9 cellular contexts compared by ENCODE assay signal in genomic region chr7:100476903-100477870, GRCh38. TPM values are rescaled to one million over a fixed set of nuclear protein-coding genes. Genes with fewer than 3 reads are reported as not detected.
DNase-seq lines count a peak whose midpoint lies in the region; ATAC-seq and TF ChIP-seq lines count a peak whose summit lies in the region.
"Had no signal": no experiment of that assay in that cellular context is flagged by ENCODE, and none has a peak within 500 bp of the region (broad histone marks: within the 10 kb centered on the region; RNA-seq: fewer than 3 reads in every experiment).

No MANE protein-coding gene starts in this region.

- no peaks in the 10 kb centered on the region for H3K9me3 Mint-ChIP-seq in naive B cell

- peaks cover 43 to 57% (median 53%) of the 10 kb centered on the region in 3 donors for H3K4me1 Mint-ChIP-seq in naive B cell

- H3K4me3 ChIP-seq in SJSA1 (peak overlapping the region; percentile 83), colonic mucosa (peak overlapping the region; percentile 83)

- no peaks in the 10 kb centered on the region for H3K27me3 Mint-ChIP-seq in naive B cell

- H3K27me3 ChIP-seq in SJSA1 (replicated peaks): no peaks in the 10 kb centered on the region
- H3K27me3 ChIP-seq in colonic mucosa: no peaks in the 10 kb centered on the region

- no peaks in the 10 kb centered on the region for H3K9me3 ChIP-seq in ES-I3 (ENCODE audit: control insufficient read depth, insufficient read depth, low read length)
- H3K9me3 ChIP-seq in SJSA1 (replicated peaks): no peaks in the 10 kb centered on the region
- H3K9me3 ChIP-seq in colonic mucosa: no peaks in the 10 kb centered on the region

- peaks cover 0 to 8% of the 10 kb centered on the region in 2 donors for H3K36me3 Mint-ChIP-seq in naive B cell

- peak; percentile 18 for TF ChIP-seq CTCF in colonic mucosa (IDR thresholded peaks at IDR 0.05)

- ATAC-seq in naive B cell (ENCODE audit: low read depth in 2 of 2) (no peak), GM21786 (IDR thresholded peaks at IDR 0.05; ENCODE audit: unreplicated experiment) (no peak), HG03432 (IDR thresholded peaks at IDR 0.05; ENCODE audit: unreplicated experiment) (no peak)

- H3K9ac ChIP-seq in ES-I3 (ENCODE audit: low read depth, low read length) (peak overlapping the region; percentile 41; the same call in 1 of the 2 replicates), colonic mucosa (ENCODE audit: low read depth in 2 of 2, low read length in 2 of 2) (peak overlapping the region; percentile 72 to 97)

- H3K4me1 ChIP-seq in ES-I3 (ENCODE audit: insufficient read depth, low read length) (peaks cover 8% of the 10 kb centered on the region; the same call in 1 of the 2 replicates), SJSA1 (replicated peaks) (peaks cover 16% of the 10 kb centered on the region), colonic mucosa (peaks cover 20% of the 10 kb centered on the region)

- no peaks in the 10 kb centered on the region for H3K36me3 ChIP-seq in ES-I3 (ENCODE audit: insufficient read depth, low read length)
- H3K36me3 ChIP-seq in SJSA1: peaks cover 44% of the 10 kb centered on the region
- H3K36me3 ChIP-seq in colonic mucosa: peaks cover 7% of the 10 kb centered on the region

- intact Hi-C loops in colonic mucosa (cut with DNase I): no loop called here

- H3K27ac ChIP-seq in SJSA1: no peak overlapping the region
- H3K27ac ChIP-seq in colonic mucosa: peak overlapping the region; percentile 39

- H3K4me3 Mint-ChIP-seq in naive B cell: peak overlapping the region; percentile 90 to 99 (median 94)

- peak overlapping the region; percentile 64 to 97 (median 89) for H3K27ac Mint-ChIP-seq in naive B cell

- no peak for DNase-seq in SJSA1 (ENCODE audit: low read depth in 1 of 2, low spot score in 2 of 2)
- peak; percentile 64 for DNase-seq in colonic mucosa
- no peak for DNase-seq in naive B cell
- DNase-seq in NCI-H345 (lab: John Stamatoyannopoulos, UW): no peak
- no peak for DNase-seq in DMS53 (lab: John Stamatoyannopoulos, UW)

RNA-seq across cellular contexts. Expression of gene TSC22D4, which starts 1.8 kb away (rescaled TPM):
- total RNA-seq in SJSA1 (2014; rRNA removed; shearing (Covaris generic)): 25.3 and 32.7 TPM in 2 replicates
- total RNA-seq in colonic mucosa: 10 to 100 TPM; 56.1 to 56.3 TPM
- 10 to 100 TPM; 17.5 to 23.6 (median 20.7) TPM for polyA plus RNA-seq in naive B cell (ENCODE audit: low read depth in 6 of 6)

RNA-seq across cellular contexts. Expression of gene NYAP1, which starts 6.5 kb away (rescaled TPM):
- total RNA-seq in SJSA1 (2014; rRNA removed; shearing (Covaris generic)): 0.63 and 0.87 TPM in 2 replicates
- total RNA-seq in colonic mucosa: under 1 TPM; 0.44 to 0.69 TPM
- not detected for polyA plus RNA-seq in naive B cell (ENCODE audit: low read depth in 6 of 6)
- total RNA-seq: RPMI7951 had no signal

RNA-seq across cellular contexts. Expression of gene SPACDR, which starts 13.1 kb away (rescaled TPM):
- total RNA-seq in SJSA1 (2014; rRNA removed; shearing (Covaris generic)): 0.66 TPM in 1 of 2 replicates, not detected in the other
- total RNA-seq in colonic mucosa: under 1 TPM; 0.54 to 0.74 TPM
- under 1 TPM in 1 of 6 donors, not detected in 5; 0.45 TPM for polyA plus RNA-seq in naive B cell (ENCODE audit: low read depth in 6 of 6)
- total RNA-seq: RPMI7951 had no signal

RNA-seq across cellular contexts. Expression of gene PPP1R35, which starts 40.9 kb away (rescaled TPM):
- 56.4 and 71.5 TPM in 2 replicates for total RNA-seq in SJSA1 (2014; rRNA removed; shearing (Covaris generic))
- 10 to 100 TPM; 38.8 to 50.5 TPM for total RNA-seq in colonic mucosa
- polyA plus RNA-seq in naive B cell (ENCODE audit: low read depth in 6 of 6): 10 to 100 TPM; 21.8 to 46.8 (median 27.5) TPM

RNA-seq across cellular contexts. Expression of gene MEPCE, which starts 47.6 kb away (rescaled TPM):
- 18.2 and 25.6 TPM in 2 replicates for total RNA-seq in SJSA1 (2014; rRNA removed; shearing (Covaris generic))
- total RNA-seq in colonic mucosa: 10 to 100 TPM; 27.2 to 39.1 TPM
- 10 to 100 TPM; 10.9 to 24.6 (median 19.5) TPM for polyA plus RNA-seq in naive B cell (ENCODE audit: low read depth in 6 of 6)
